In genomic region chr5:139459451-139459934, GRCh38 we compare ENCODE assay signal across 1 cellular context.
TF ChIP-seq lines count a peak whose summit lies in the region.

No MANE protein-coding gene starts in this region.

TF ChIP-seq in K562, 482 proteins besides CTCF, POLR2A, EP300 and RAD21:
- TF ChIP-seq NCOA2 (IDR thresholded peaks at IDR 0.05; ENCODE audit: partially characterized antibody in 2 of 2), result no peak
- no peak for TF ChIP-seq MITF (IDR thresholded peaks at IDR 0.05)
- TF ChIP-seq TAF7 (tag; IDR thresholded peaks at IDR 0.05), result no peak
- no peak for TF ChIP-seq TAF9B (IDR thresholded peaks at IDR 0.05; ENCODE audit: partially characterized antibody)
- TF ChIP-seq ZNF449 (CRISPR knock-in tag; IDR thresholded peaks at IDR 0.05), result no peak
- TF ChIP-seq PCBP1 (IDR thresholded peaks at IDR 0.05; ENCODE audit: low read depth, low read length, poor library complexity, severe bottlenecking), result no peak
- no peak for TF ChIP-seq DDX20 (tag; IDR thresholded peaks at IDR 0.05; ENCODE audit: low read depth)
- TF ChIP-seq CBX1 (IDR thresholded peaks at IDR 0.05; ENCODE audit: low read depth), result no peak
- no peak for TF ChIP-seq ESRRA (IDR thresholded peaks at IDR 0.05; ENCODE audit: borderline replicate concordance, low read depth)
- no peak for TF ChIP-seq ZHX1 (conservative IDR thresholded peaks at IDR 0.05; ENCODE audit: low read length)
- TF ChIP-seq PATZ1 (CRISPR knock-in tag; IDR thresholded peaks at IDR 0.05; ENCODE audit: borderline replicate concordance), result no peak
- TF ChIP-seq RERE (CRISPR knock-in tag; IDR thresholded peaks at IDR 0.05; ENCODE audit: borderline replicate concordance), result no peak
- no peak for TF ChIP-seq ARNT (IDR thresholded peaks at IDR 0.05)
- TF ChIP-seq ZNF224 (CRISPR knock-in tag; IDR thresholded peaks at IDR 0.05), result no peak
- TF ChIP-seq POLR2H (tag; IDR thresholded peaks at IDR 0.05; ENCODE audit: low read depth), result no peak
- TF ChIP-seq SMARCA4 (IDR thresholded peaks at IDR 0.05), result no peak
- TF ChIP-seq POLR2B (IDR thresholded peaks at IDR 0.05; ENCODE audit: low read depth, partially characterized antibody), result no peak
- no peak for TF ChIP-seq ZNF124 (CRISPR knock-in tag; IDR thresholded peaks at IDR 0.05)
